19 cellular contexts compared by ENCODE assay signal in genomic region chr2:112093216-112093615, GRCh38. TPM values are rescaled to one million over a fixed set of nuclear protein-coding genes. Genes with fewer than 3 reads are reported as not detected.
DNase-seq lines count a peak whose midpoint lies in the region; ATAC-seq and TF ChIP-seq lines count a peak whose summit lies in the region.
"Had no signal": no experiment of that assay in that cellular context is flagged by ENCODE, and none has a peak within 500 bp of the region (broad histone marks: within the 10 kb centered on the region; RNA-seq: fewer than 3 reads in every experiment).

No MANE protein-coding gene starts in this region.

- H3K4me2 ChIP-seq in SK-N-SH = 0 out of 2 replicates have a peak overlapping the region, but pooled peaks have one; percentile 10
- peak overlapping the region; percentile 24 for H3K4me2 ChIP-seq in skeletal muscle satellite cell (ENCODE audit: low read length)
- H3K4me2 ChIP-seq: neural progenitor cell had no signal

- ATAC-seq in HG02623 (IDR thresholded peaks at IDR 0.05; ENCODE audit: unreplicated experiment) = no peak
- ATAC-seq: PC-3, T-helper 17 cell had no signal

- peaks cover 58% of the 10 kb centered on the region for H3K4me1 Mint-ChIP-seq in HFFc6 (ENCODE audit: low read depth)
- H3K4me1 Mint-ChIP-seq in glutamatergic neuron (ENCODE audit: low read depth, unreplicated experiment) = no peaks in the 10 kb centered on the region
- H3K4me1 Mint-ChIP-seq: neural progenitor cell had no signal

- H3K27me3 ChIP-seq in SK-N-SH (ENCODE audit: insufficient read depth) = no peaks in the 10 kb centered on the region
- no peaks in the 10 kb centered on the region for H3K27me3 ChIP-seq in skeletal muscle satellite cell (ENCODE audit: control insufficient read depth, insufficient read depth, low read length)
- H3K27me3 ChIP-seq: neural progenitor cell, stomach had no signal

- TF ChIP-seq RAD21 in SK-N-SH (IDR thresholded peaks at IDR 0.05; ENCODE audit: low read length) = no peak

- H3K4me3 Mint-ChIP-seq in HFFc6 (peak overlapping the region; percentile 23), glutamatergic neuron (ENCODE audit: unreplicated experiment) (no peak overlapping the region)
- H3K4me3 Mint-ChIP-seq: neural progenitor cell, T-helper 17 cell had no signal

- DNase-seq in HFFc6 = no peak
- DNase-seq in SK-N-SH = no peak
- DNase-seq in fibroblast of the aortic adventitia (ENCODE audit: low read depth) = peak; percentile 20
- no peak for DNase-seq in NCI-H345 treated with DMSO at 0.1 percent for 48 hours (lab: John Stamatoyannopoulos, UW; ENCODE audit: unreplicated experiment)
- no peak for DNase-seq in glutamatergic neuron
- no peak for DNase-seq in KG1 (lab: John Stamatoyannopoulos, UW)
- DNase-seq: activated CD4-positive, alpha-beta T cell treated with anti-CD3 and anti-CD28 coated beads, Interleukin-2, amount 50 U/mL, for 1 hour; activated effector memory CD4-positive, alpha-beta T cell treated with Interleukin-2 at 50 U/mL for 16 hours; erythroblast; MM.1S; NCI-H2171 treated with DMSO at 0.1 percent for 48 hours; SIG-M5; stomach; T-helper 17 cell had no signal

- TF ChIP-seq CTCF in HFFc6 (IDR thresholded peaks at IDR 0.05) = no peak
- TF ChIP-seq CTCF in SK-N-SH (IDR thresholded peaks at IDR 0.05) = no peak
- no peak for TF ChIP-seq CTCF in fibroblast of the aortic adventitia (IDR thresholded peaks at IDR 0.05; ENCODE audit: insufficient read depth, low read length)
- TF ChIP-seq CTCF in glutamatergic neuron (IDR thresholded peaks at IDR 0.05; ENCODE audit: partially characterized antibody, unreplicated experiment) = no peak

- 88% methylated on average over 1 of the region's 1 CpG for WGBS in SK-N-SH (ENCODE audit: low lambda C conversion rate)

- H3K27ac ChIP-seq in SK-N-SH (ENCODE audit: low read depth in 2 of 2, low read length in 1 of 2) = peak overlapping the region; percentile 54 to 58; a peak in 3 of 4 replicates
- H3K27ac ChIP-seq: neural progenitor cell, stomach had no signal

- H3K36me3 Mint-ChIP-seq in HFFc6 (ENCODE audit: low read depth) (peaks cover 43% of the 10 kb centered on the region), glutamatergic neuron (ENCODE audit: unreplicated experiment) (no peaks in the 10 kb centered on the region)

- no peaks in the 10 kb centered on the region for H3K9me3 Mint-ChIP-seq in HFFc6
- H3K9me3 Mint-ChIP-seq in glutamatergic neuron (ENCODE audit: unreplicated experiment) = no peaks in the 10 kb centered on the region
- H3K9me3 Mint-ChIP-seq: neural progenitor cell had no signal

- no peaks in the 10 kb centered on the region for H3K9me2 ChIP-seq in SK-N-SH

- H3K27ac Mint-ChIP-seq in HFFc6 = peak overlapping the region; percentile 77
- H3K27ac Mint-ChIP-seq in glutamatergic neuron (ENCODE audit: unreplicated experiment) = no peak overlapping the region
- H3K27ac Mint-ChIP-seq: neural progenitor cell had no signal

- peaks cover 6% of the 10 kb centered on the region; the same call in 1 of the 2 replicates for H3K79me2 ChIP-seq in SK-N-SH (ENCODE audit: insufficient read depth)

- H3K4me3 ChIP-seq in SK-N-SH (ENCODE audit: low read depth in 2 of 2, low read length in 1 of 2) (no peak overlapping the region), fibroblast of the aortic adventitia (ENCODE audit: low read depth, low read length) (no peak overlapping the region), skeletal muscle satellite cell (ENCODE audit: low read length) (no peak overlapping the region)
- H3K4me3 ChIP-seq: HAP-1, neural progenitor cell, stomach had no signal

- H3K9me3 ChIP-seq in SK-N-SH (no peaks in the 10 kb centered on the region), skeletal muscle satellite cell (replicated peaks; ENCODE audit: low read length) (no peaks in the 10 kb centered on the region)
- H3K9me3 ChIP-seq: HAP-1, stomach had no signal

- H3K4me1 ChIP-seq in SK-N-SH (ENCODE audit: control insufficient read depth in 1 of 2, insufficient read depth in 2 of 2, low read depth in 1 of 2, low read length in 1 of 2) = peaks cover 0 to 19% of the 10 kb centered on the region in 2 experiments
- H3K4me1 ChIP-seq in skeletal muscle satellite cell (ENCODE audit: control insufficient read depth, insufficient read depth, low read length) = peaks cover 17% of the 10 kb centered on the region
- H3K4me1 ChIP-seq: HAP-1, neural progenitor cell had no signal

- H4K20me1 ChIP-seq in SK-N-SH (ENCODE audit: insufficient read depth) = no peaks in the 10 kb centered on the region

- peaks cover 17% of the 10 kb centered on the region for H3F3A ChIP-seq in SK-N-SH (replicated peaks; ENCODE audit: insufficient read depth)

- no peak for TF ChIP-seq EP300 in SK-N-SH (IDR thresholded peaks at IDR 0.05; ENCODE audit: borderline replicate concordance in 1 of 2, low read depth in 1 of 2, low read length in 1 of 2)

- no peak overlapping the region for H2AFZ ChIP-seq in SK-N-SH (ENCODE audit: low read depth)
- H2AFZ ChIP-seq: neural progenitor cell had no signal

- H3K36me3 ChIP-seq in SK-N-SH (replicated peaks in 1 of 2; ENCODE audit: control insufficient read depth in 1 of 2, insufficient read depth in 2 of 2, low read length in 1 of 2) = peaks cover 44 to 78% of the 10 kb centered on the region in 2 experiments
- peaks cover 51% of the 10 kb centered on the region for H3K36me3 ChIP-seq in skeletal muscle satellite cell (ENCODE audit: insufficient read depth, low read length)
- H3K36me3 ChIP-seq: neural progenitor cell had no signal

- CTCF ChIA-PET in SK-N-SH (lab: Yijun Ruan, JAX) = no interaction called here

- POLR2A ChIA-PET in SK-N-SH (lab: Yijun Ruan, JAX) = interaction anchor here (0.7 kb wide), 1 partner anchor 147 kb away, joined by 3 read pairs; no protein-coding TSS in a partner anchor

- H3K27me3 Mint-ChIP-seq in HFFc6 (ENCODE audit: insufficient read depth) (no peaks in the 10 kb centered on the region; the same call in 1 of the 2 replicates), glutamatergic neuron (ENCODE audit: unreplicated experiment) (no peaks in the 10 kb centered on the region)
- H3K27me3 Mint-ChIP-seq: T-helper 17 cell had no signal

- H3K9ac ChIP-seq in SK-N-SH (no peak overlapping the region), skeletal muscle satellite cell (ENCODE audit: low read depth, low read length) (peak overlapping the region; percentile 35)
- H3K9ac ChIP-seq: neural progenitor cell had no signal

TF ChIP-seq in SK-N-SH, 30 proteins besides CTCF, POLR2A, EP300 and RAD21 (continues in another document):
- TF ChIP-seq TAF1 (IDR thresholded peaks at IDR 0.05; ENCODE audit: borderline replicate concordance, low read depth, low read length) (no peak), ELF1 (IDR thresholded peaks at IDR 0.05) (no peak), GABPA (IDR thresholded peaks at IDR 0.05; ENCODE audit: low read depth) (no peak), MXI1 (IDR thresholded peaks at IDR 0.05; ENCODE audit: low read depth, low read length) (no peak), FOXJ3 (CRISPR knock-in tag; IDR thresholded peaks at IDR 0.05) (no peak), MEF2A (IDR thresholded peaks at IDR 0.05; ENCODE audit: borderline replicate concordance, low read depth) (no peak), NFIC (IDR thresholded peaks at IDR 0.05; ENCODE audit: borderline replicate concordance) (no peak), SIN3A (IDR thresholded peaks at IDR 0.05; ENCODE audit: borderline replicate concordance, low read depth, low read length) (no peak), CHD2 (IDR thresholded peaks at IDR 0.05; ENCODE audit: low read length, partially characterized antibody) (no peak), MAX (IDR thresholded peaks at IDR 0.05; ENCODE audit: low read depth) (no peak), POLR2AphosphoS5 (IDR thresholded peaks at IDR 0.05; ENCODE audit: low read depth, low read length) (no peak), RCOR1 (IDR thresholded peaks at IDR 0.05; ENCODE audit: low read length) (no peak)
- TF ChIP-seq, protein P1, sequence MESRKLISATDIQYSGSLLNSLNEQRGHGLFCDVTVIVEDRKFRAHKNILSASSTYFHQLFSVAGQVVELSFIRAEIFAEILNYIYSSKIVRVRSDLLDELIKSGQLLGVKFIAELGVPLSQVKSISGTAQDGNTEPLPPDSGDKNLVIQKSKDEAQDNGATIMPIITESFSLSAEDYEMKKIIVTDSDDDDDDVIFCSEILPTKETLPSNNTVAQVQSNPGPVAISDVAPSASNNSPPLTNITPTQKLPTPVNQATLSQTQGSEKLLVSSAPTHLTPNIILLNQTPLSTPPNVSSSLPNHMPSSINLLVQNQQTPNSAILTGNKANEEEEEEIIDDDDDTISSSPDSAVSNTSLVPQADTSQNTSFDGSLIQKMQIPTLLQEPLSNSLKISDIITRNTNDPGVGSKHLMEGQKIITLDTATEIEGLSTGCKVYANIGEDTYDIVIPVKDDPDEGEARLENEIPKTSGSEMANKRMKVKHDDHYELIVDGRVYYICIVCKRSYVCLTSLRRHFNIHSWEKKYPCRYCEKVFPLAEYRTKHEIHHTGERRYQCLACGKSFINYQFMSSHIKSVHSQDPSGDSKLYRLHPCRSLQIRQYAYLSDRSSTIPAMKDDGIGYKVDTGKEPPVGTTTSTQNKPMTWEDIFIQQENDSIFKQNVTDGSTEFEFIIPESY (IDR thresholded peaks at IDR 0.05; ENCODE audit: borderline replicate concordance, low read depth) = no peak

RNA-seq across cellular contexts. Expression of gene TMEM87B, which starts 38.1 kb away (rescaled TPM):
- 10 to 100 TPM; 37.9 to 51.6 (median 39.7) TPM for total RNA-seq in HFFc6 (2021; fragmentation: NEBNext Ultra II Directional; extraction: Animal tissue kit (Norgen Biotek cat#: 25700))
- 7.9 and 11.3 TPM in 2 replicates for polyA plus RNA-seq in SK-N-SH (2012; rRNA removed)
- 11.0 and 13.0 TPM in 2 replicates for polyA plus RNA-seq in SK-N-SH (2012; cell fraction: cytosol; rRNA removed)
- 10.1 and 20.5 TPM in 2 replicates for polyA plus RNA-seq in SK-N-SH (2012; cell fraction: nucleus; rRNA removed)
- total RNA-seq in fibroblast of the aortic adventitia (ENCODE audit: low replicate concordance) = 24.9 and 40.2 TPM in 2 replicates
- total RNA-seq in skeletal muscle satellite cell (2012; rRNA removed) = 28.0 and 34.7 TPM in 2 replicates
- 8.6 TPM for total RNA-seq in glutamatergic neuron (ENCODE audit: unreplicated experiment)

RNA-seq across cellular contexts. Expression of gene FBLN7, which starts 45.0 kb away (rescaled TPM):
- total RNA-seq in HFFc6 (2021; fragmentation: NEBNext Ultra II Directional; extraction: Animal tissue kit (Norgen Biotek cat#: 25700)) = 1 to 10 TPM; 1.9 to 8.0 (median 7.2) TPM
- 1.8 and 4.4 TPM in 2 replicates for polyA plus RNA-seq in SK-N-SH (2012; rRNA removed)
- 3.4 and 5.2 TPM in 2 replicates for polyA plus RNA-seq in SK-N-SH (2012; cell fraction: cytosol; rRNA removed)
- 4.5 and 6.6 TPM in 2 replicates for polyA plus RNA-seq in SK-N-SH (2012; cell fraction: nucleus; rRNA removed)
- total RNA-seq in fibroblast of the aortic adventitia (ENCODE audit: low replicate concordance) (3.2 and 7.8 TPM in 2 replicates), glutamatergic neuron (ENCODE audit: unreplicated experiment) (0.20 TPM)
- 0.22 and 0.25 TPM in 2 replicates for total RNA-seq in skeletal muscle satellite cell (2012; rRNA removed)
